8 cellular contexts compared by ENCODE assay signal in genomic region chr10:70537398-70538194, GRCh38. TPM values are rescaled to one million over a fixed set of nuclear protein-coding genes. Genes with fewer than 3 reads are reported as not detected.
DNase-seq lines count a peak whose midpoint lies in the region; ATAC-seq and TF ChIP-seq lines count a peak whose summit lies in the region.
"Had no signal": no experiment of that assay in that cellular context is flagged by ENCODE, and none has a peak within 500 bp of the region (broad histone marks: within the 10 kb centered on the region; RNA-seq: fewer than 3 reads in every experiment).

No MANE protein-coding gene starts in this region.

- no peak for ATAC-seq in GM21825 (IDR thresholded peaks at IDR 0.05; ENCODE audit: unreplicated experiment)
- no peak for ATAC-seq in HG03159 (IDR thresholded peaks at IDR 0.05; ENCODE audit: unreplicated experiment)
- no peak for ATAC-seq in GM18519 (IDR thresholded peaks at IDR 0.05; ENCODE audit: low FRiP score, unreplicated experiment)

- H3K9me2 ChIP-seq in MM.1S (replicated peaks; ENCODE audit: insufficient read depth, low read length): no peaks in the 10 kb centered on the region

- no peaks in the 10 kb centered on the region for H3K79me2 ChIP-seq in MM.1S (ENCODE audit: low read length)
- H3K79me2 ChIP-seq in mammary epithelial cell (ENCODE audit: insufficient read depth, low read length): no peaks in the 10 kb centered on the region
- H3K79me2 ChIP-seq in trophoblast cell (ENCODE audit: control insufficient read depth, insufficient read depth, low read length, poor library complexity): no peaks in the 10 kb centered on the region

- H3F3A ChIP-seq in MM.1S (ENCODE audit: insufficient read depth, low read length): no peaks in the 10 kb centered on the region

- H3K18ac ChIP-seq in trophoblast cell (ENCODE audit: low read length): no peak overlapping the region

- no peak overlapping the region for H2AFZ ChIP-seq in MM.1S (ENCODE audit: low read length)
- H2AFZ ChIP-seq in mammary epithelial cell (ENCODE audit: low read depth, low read length): no peak overlapping the region
- no peak overlapping the region for H2AFZ ChIP-seq in trophoblast cell (ENCODE audit: insufficient read depth, low read length, poor library complexity)

- H3K9ac ChIP-seq in MM.1S (ENCODE audit: low read length) (no peak overlapping the region), mammary epithelial cell (ENCODE audit: insufficient read depth, low read length) (no peak overlapping the region), trophoblast cell (ENCODE audit: low read length) (no peak overlapping the region)

- no peak overlapping the region for H3K23ac ChIP-seq in trophoblast cell (ENCODE audit: low read length)

- H3K4me3 ChIP-seq in GM12865 (ENCODE audit: low read depth, low read length): no peak overlapping the region
- no peak overlapping the region for H3K4me3 ChIP-seq in MM.1S (ENCODE audit: low read length)
- no peak overlapping the region for H3K4me3 ChIP-seq in mammary epithelial cell (replicated peaks in 1 of 3; ENCODE audit: insufficient read depth in 1 of 3, low read depth in 2 of 3, low read length in 3 of 3)
- no peak overlapping the region for H3K4me3 ChIP-seq in trophoblast cell (ENCODE audit: low read depth, low read length)

- CTCF ChIA-PET in mammary epithelial cell (lab: Charles Lee; ENCODE audit: low non-redundant PET): no interaction called here

- no peak overlapping the region for H2BK12ac ChIP-seq in trophoblast cell (ENCODE audit: low read length)

- no peak overlapping the region for H2AK5ac ChIP-seq in trophoblast cell (ENCODE audit: low read length)

- no TSS peak for BruUV-seq in mammary epithelial cell (replicated peaks; lab: Mats Ljungman, UMichigan)

- H3K79me1 ChIP-seq in trophoblast cell (ENCODE audit: low read length): no peaks in the 10 kb centered on the region

- H3K9me3 ChIP-seq in MM.1S (replicated peaks; ENCODE audit: insufficient read depth, low read length): no peaks in the 10 kb centered on the region
- H3K9me3 ChIP-seq in mammary epithelial cell (replicated peaks; ENCODE audit: insufficient read depth, low read length): no peaks in the 10 kb centered on the region
- no peaks in the 10 kb centered on the region for H3K9me3 ChIP-seq in trophoblast cell (ENCODE audit: insufficient read depth, low read depth, low read length)
- H3K9me3 ChIP-seq: neutrophil had no signal

- TF ChIP-seq CTCF in GM12865 (IDR thresholded peaks at IDR 0.05; ENCODE audit: insufficient read depth, low read depth, low read length, missing control alignments) (peak; percentile 53), MM.1S (IDR thresholded peaks at IDR 0.05; ENCODE audit: low read length) (peak; percentile 47), mammary epithelial cell (conservative IDR thresholded peaks at IDR 0.05 in 1 of 2, IDR thresholded peaks at IDR 0.05 in 1 of 2; ENCODE audit: extremely low read depth in 1 of 2, insufficient read depth in 1 of 2, low read depth in 1 of 2, low read length in 2 of 2) (peak; percentile 43 to 54)

- H4K12ac ChIP-seq in trophoblast cell (ENCODE audit: low read depth, low read length): no peak overlapping the region

- no peak overlapping the region for H3K4ac ChIP-seq in trophoblast cell (ENCODE audit: low read depth, low read length)

- peaks cover 18% of the 10 kb centered on the region for H3K4me1 ChIP-seq in MM.1S (ENCODE audit: low read length)
- H3K4me1 ChIP-seq in mammary epithelial cell (ENCODE audit: insufficient read depth, low read length): no peaks in the 10 kb centered on the region
- H3K4me1 ChIP-seq in trophoblast cell (ENCODE audit: control insufficient read depth in 1 of 2, insufficient read depth in 2 of 2, low read length in 2 of 2): no peaks in the 10 kb centered on the region

- no peak overlapping the region for H3K14ac ChIP-seq in trophoblast cell (ENCODE audit: low read length)

- WGBS in mammary epithelial cell (ENCODE audit: low coverage, missing lambda C conversion rate): 76% methylated on average over 9 of the region's 15 CpGs
- no CpG with 5 or more reads among the region's 15 CpGs for WGBS in trophoblast cell (ENCODE audit: extremely low coverage, insufficient coverage, insufficient read length)

- H4K8ac ChIP-seq in trophoblast cell (ENCODE audit: low read depth, low read length): no peak overlapping the region

- intact Hi-C loops in mammary epithelial cell (cut with micrococcal nuclease): no loop called here

- dilution Hi-C loops in mammary epithelial cell (cut with HindIII; ENCODE audit: low sequenced_read_pairs): no loop called here

- H4K20me1 ChIP-seq in MM.1S (ENCODE audit: insufficient read depth, low read length): no peaks in the 10 kb centered on the region
- H4K20me1 ChIP-seq in mammary epithelial cell (ENCODE audit: insufficient read depth, low read length): no peaks in the 10 kb centered on the region

- DNase-seq in GM12865 (ENCODE audit: low read depth) (peak; percentile 44), MM.1S (peak; percentile 14), mammary epithelial cell (no peak), trophoblast cell (peak; percentile 41 to 42)

- no peak overlapping the region for H3K27ac ChIP-seq in MM.1S (ENCODE audit: low read length)
- no peak overlapping the region for H3K27ac ChIP-seq in mammary epithelial cell (ENCODE audit: insufficient read depth, low read depth, low read length)
- no peak overlapping the region for H3K27ac ChIP-seq in trophoblast cell (ENCODE audit: low read depth, low read length)
- H3K27ac ChIP-seq: neutrophil had no signal

- no peak overlapping the region for H2BK120ac ChIP-seq in trophoblast cell (ENCODE audit: insufficient read depth, low read length, poor library complexity)

- H3K27me3 ChIP-seq in MM.1S (replicated peaks; ENCODE audit: insufficient read depth, low read length) (no peaks in the 10 kb centered on the region), mammary epithelial cell (ENCODE audit: insufficient read depth, low read length) (peaks cover 2% of the 10 kb centered on the region), trophoblast cell (ENCODE audit: insufficient read depth, low read length) (no peaks in the 10 kb centered on the region)
- H3K27me3 ChIP-seq: neutrophil had no signal

- H4K91ac ChIP-seq in trophoblast cell (ENCODE audit: low read depth, low read length): no peak overlapping the region

- H3K36me3 ChIP-seq in MM.1S (replicated peaks; ENCODE audit: insufficient read depth, low read length) (peaks cover 4% of the 10 kb centered on the region), mammary epithelial cell (ENCODE audit: insufficient read depth, low read length) (no peaks in the 10 kb centered on the region), trophoblast cell (ENCODE audit: control insufficient read depth in 1 of 2, insufficient read depth in 2 of 2, low read length in 2 of 2) (no peaks in the 10 kb centered on the region)
- H3K36me3 ChIP-seq: neutrophil had no signal

- in situ Hi-C loops in mammary epithelial cell (cut with MboI; ENCODE audit: low sequenced_read_pairs in 2 of 2): no loop called here

- no peak overlapping the region for H2BK5ac ChIP-seq in trophoblast cell (ENCODE audit: low read depth, low read length, poor library complexity)

- H3K4me2 ChIP-seq in MM.1S (ENCODE audit: low read depth, low read length) (no peak overlapping the region), mammary epithelial cell (ENCODE audit: insufficient read depth, low read depth, low read length) (no peak overlapping the region), trophoblast cell (ENCODE audit: low read length) (no peak overlapping the region)

RNA-seq across cellular contexts. Expression of gene PALD1, which starts 59.0 kb away (rescaled TPM):
- total RNA-seq in mammary epithelial cell: under 1 TPM in 1 of 2 donors, not detected in 1; under 0.01 TPM
- polyA plus RNA-seq in mammary epithelial cell: 0.01 TPM
- not detected for polyA minus RNA-seq in mammary epithelial cell
- 0.01 and 0.04 TPM in 2 replicates for polyA plus RNA-seq in trophoblast cell (2013)
